11 cellular contexts compared by ENCODE assay signal in genomic region chr2:171943869-171944268, GRCh38.
"Had no signal": no experiment of that assay in that cellular context is flagged by ENCODE, and none has a peak within 500 bp of the region (broad histone marks: within the 10 kb centered on the region; RNA-seq: fewer than 3 reads in every experiment).

No MANE protein-coding gene starts in this region.

- DNase-seq: GM23248, GOT3, H7, H9, HCEC 1CT, HFFc6 had no signal

- H3K36me3 ChIP-seq: HAP-1 had no signal

- H3K4me1 ChIP-seq: HAP-1 had no signal

- H3K9me3 ChIP-seq: HAP-1 had no signal

- H3K27ac ChIP-seq: GM23248 had no signal

- H3K9ac ChIP-seq: GM23248 had no signal

- H3K4me2 ChIP-seq: GM23338 had no signal

- H3K4me3 ChIP-seq: GM23248, GM23338, HAP-1 had no signal

- FAIRE-seq: H1, H54 had no signal

- ATAC-seq: GM23338, HCT116 had no signal

- H2AFZ ChIP-seq: GM23248, GM23338 had no signal
